In genomic region chr12:71552728-71553501, GRCh38 we compare ENCODE assay signal across 22 cellular contexts.
DNase-seq lines count a peak whose midpoint lies in the region; ATAC-seq and TF ChIP-seq lines count a peak whose summit lies in the region.
"Had no signal": no experiment of that assay in that cellular context is flagged by ENCODE, and none has a peak within 500 bp of the region (broad histone marks: within the 10 kb centered on the region; RNA-seq: fewer than 3 reads in every experiment).

No MANE protein-coding gene starts in this region.

- no peaks in the 10 kb centered on the region for H3K27me3 ChIP-seq in esophagus muscularis mucosa

- H3K36me3 Mint-ChIP-seq in nephron progenitor cell (ENCODE audit: low read depth) = no peaks in the 10 kb centered on the region

- H3K36me3 ChIP-seq in esophagus muscularis mucosa = no peaks in the 10 kb centered on the region

- no peaks in the 10 kb centered on the region for H3K9me3 Mint-ChIP-seq in nephron progenitor cell
- H3K9me3 Mint-ChIP-seq in stimulated activated naive CD8-positive, alpha-beta T cell treated with anti-CD3 and anti-CD28 coated beads, Interleukin-15, amount 100 ng/mL, for 72 hours = no peaks in the 10 kb centered on the region
- H3K9me3 Mint-ChIP-seq: HFFc6 had no signal

- DNase-seq in T1000 (lab: John Stamatoyannopoulos, UW) = peak; percentile 16
- peak; percentile 92 for DNase-seq in islet precursor cell
- no peak for DNase-seq in nephron progenitor cell
- DNase-seq in NCI-H69 (lab: John Stamatoyannopoulos, UW) = no peak
- no peak for DNase-seq in esophagus muscularis mucosa (ENCODE audit: extremely low spot score)
- no peak for DNase-seq in stimulated activated naive CD8-positive, alpha-beta T cell treated with anti-CD3 and anti-CD28 coated beads, Interleukin-15, amount 100 ng/mL, for 72 hours
- no peak for DNase-seq in CD1c-positive myeloid dendritic cell (ENCODE audit: extremely low spot score)
- DNase-seq: AML-193, DMS 273 treated with DMSO at 0.1 percent for 48 hours, DND-41, GDM1, H7, HFFc6, NCI-H1092 treated with DMSO at 0.1 percent for 48 hours, NCI-H1694, NCI-H510A treated with DMSO at 0.1 percent for 48 hours, NCI-H82, OCI-M1, SHP77, SK-N-SH had no signal

- no peak overlapping the region for H3K27ac ChIP-seq in esophagus muscularis mucosa (replicated peaks in 1 of 4)
- H3K27ac ChIP-seq: C4-2B, HL-60 had no signal

- H3K4me1 ChIP-seq in esophagus muscularis mucosa = no peaks in the 10 kb centered on the region

- intact Hi-C loops in esophagus muscularis mucosa (cut with DNase I) = no loop called here

- TF ChIP-seq EP300 in esophagus muscularis mucosa (IDR thresholded peaks at IDR 0.05) = no peak

- no peak for TF ChIP-seq POLR2A in esophagus muscularis mucosa (IDR thresholded peaks at IDR 0.05; ENCODE audit: low read depth)

- H3K4me3 Mint-ChIP-seq in nephron progenitor cell = no peak overlapping the region
- H3K4me3 Mint-ChIP-seq in stimulated activated naive CD8-positive, alpha-beta T cell treated with anti-CD3 and anti-CD28 coated beads, Interleukin-15, amount 100 ng/mL, for 72 hours = no peak overlapping the region
- H3K4me3 Mint-ChIP-seq: HFFc6 had no signal

- no peak for TF ChIP-seq CTCF in nephron progenitor cell (IDR thresholded peaks at IDR 0.05)
- TF ChIP-seq CTCF in esophagus muscularis mucosa (IDR thresholded peaks at IDR 0.05) = no peak

- H3K4me3 ChIP-seq in esophagus muscularis mucosa = no peak overlapping the region

- peaks cover 34% of the 10 kb centered on the region for H3K4me1 Mint-ChIP-seq in nephron progenitor cell
- no peaks in the 10 kb centered on the region for H3K4me1 Mint-ChIP-seq in stimulated activated naive CD8-positive, alpha-beta T cell treated with anti-CD3 and anti-CD28 coated beads, Interleukin-15, amount 100 ng/mL, for 72 hours

- no peak for ATAC-seq in stimulated activated naive CD8-positive, alpha-beta T cell treated with anti-CD3 and anti-CD28 coated beads, Interleukin-15, amount 100 ng/mL, for 72 hours

- 86% methylated on average over 5 of the region's 5 CpGs for WGBS in esophagus muscularis mucosa

- H3K9me3 ChIP-seq in esophagus muscularis mucosa = no peaks in the 10 kb centered on the region
- H3K9me3 ChIP-seq: SK-N-SH had no signal

- peak overlapping the region; percentile 10 for H3K27ac Mint-ChIP-seq in nephron progenitor cell
- H3K27ac Mint-ChIP-seq in stimulated activated naive CD8-positive, alpha-beta T cell treated with anti-CD3 and anti-CD28 coated beads, Interleukin-15, amount 100 ng/mL, for 72 hours = no peak overlapping the region
- H3K27ac Mint-ChIP-seq: HFFc6 had no signal

- H3K27me3 Mint-ChIP-seq in nephron progenitor cell (ENCODE audit: low read depth, poor library complexity) = peaks cover 3% of the 10 kb centered on the region
- H3K27me3 Mint-ChIP-seq in stimulated activated naive CD8-positive, alpha-beta T cell treated with anti-CD3 and anti-CD28 coated beads, Interleukin-15, amount 100 ng/mL, for 72 hours = no peaks in the 10 kb centered on the region

Comparison
In these comparisons a context has a peak if more than half of its experiments do, and no peak if none do; other contexts are left out.
1. DNase-seq: peak in T1000 (single experiment) and islet precursor cell (single experiment); none in nephron progenitor cell (single experiment), NCI-H69 (single experiment), esophagus muscularis mucosa (single experiment), stimulated activated naive CD8-positive, alpha-beta T cell treated with anti-CD3 and anti-CD28 coated beads, Interleukin-15, amount 100 ng/mL, for 72 hours (0 of 2) and CD1c-positive myeloid dendritic cell (single experiment).